ENCODE assay signal across 8 cellular contexts in the genomic region with DNA sequence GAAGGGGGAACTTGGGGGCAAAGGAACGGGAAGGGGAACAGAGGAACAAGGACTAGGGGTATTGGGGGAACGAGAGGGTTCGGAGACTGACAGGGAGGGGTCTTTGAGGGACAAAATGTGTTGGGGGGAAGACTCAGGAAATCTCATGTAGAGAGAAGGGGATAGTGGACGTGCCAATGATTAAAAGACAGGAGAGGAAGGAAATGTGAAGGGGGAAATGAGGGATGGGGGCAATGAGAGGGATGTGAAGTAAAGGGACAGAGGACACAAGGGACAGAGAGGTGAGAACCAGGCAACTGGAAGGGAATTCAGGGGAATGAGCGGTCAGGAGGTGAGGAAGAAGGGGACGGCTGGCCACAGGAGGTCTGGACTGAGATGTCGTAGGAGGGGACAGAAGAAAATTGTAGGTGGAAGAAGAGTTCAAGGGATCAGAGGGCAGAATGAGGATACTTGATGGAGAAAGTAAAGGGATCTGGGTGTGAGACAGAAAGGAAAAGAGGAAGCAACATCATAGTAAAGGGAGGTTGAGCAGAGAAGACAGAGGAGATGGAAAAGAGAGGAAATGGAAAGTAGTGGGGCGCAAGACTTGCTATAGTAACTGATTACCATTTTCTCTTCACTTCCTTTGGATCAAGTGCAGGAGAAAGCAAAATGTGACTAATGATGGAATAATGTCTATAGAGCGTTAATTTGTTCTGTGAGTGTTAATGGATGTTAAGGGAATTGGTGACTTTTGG. TPM values are rescaled to one million over a fixed set of nuclear protein-coding genes. Genes with fewer than 3 reads are reported as not detected.
DNase-seq lines count a peak whose midpoint lies in the region; ATAC-seq and TF ChIP-seq lines count a peak whose summit lies in the region.

No MANE protein-coding gene starts in this region.

- H3K4me1 ChIP-seq in stomach smooth muscle (ENCODE audit: control insufficient read depth, insufficient read depth, low read length), result peaks cover 7% of the 10 kb centered on the region

- peaks cover 39% of the 10 kb centered on the region for H3K4me1 Mint-ChIP-seq in activated CD8-positive, alpha-beta T cell treated with anti-CD3 and anti-CD28 coated beads for 36 hours (ENCODE audit: low read depth)

- H3K9me3 Mint-ChIP-seq in activated CD8-positive, alpha-beta T cell treated with anti-CD3 and anti-CD28 coated beads for 36 hours, result no peaks in the 10 kb centered on the region

- H3K9ac ChIP-seq in stomach smooth muscle (ENCODE audit: low read length in 2 of 2), result peak overlapping the region; percentile 70 to 82

- peak overlapping the region; percentile 93 for H3K27ac Mint-ChIP-seq in activated CD8-positive, alpha-beta T cell treated with anti-CD3 and anti-CD28 coated beads for 36 hours

- CTCF ChIA-PET in activated CD8-positive, alpha-beta T cell treated with anti-CD3 and anti-CD28 coated beads for 36 hours (lab: Charles Lee), result interaction anchor here (0.9 to 2.4 kb wide), 5 partner anchors 9 to 142 kb away, joined by 3 to 9 read pairs (median 4); no protein-coding TSS in a partner anchor

- ATAC-seq in activated CD8-positive, alpha-beta T cell treated with anti-CD3 and anti-CD28 coated beads for 36 hours, result no peak
- ATAC-seq in HG03571 (IDR thresholded peaks at IDR 0.05; ENCODE audit: unreplicated experiment), result no peak

- TF ChIP-seq CTCF in AG10803 (conservative IDR thresholded peaks at IDR 0.05; ENCODE audit: low read length) (no peak), HL-60 (IDR thresholded peaks at IDR 0.05; ENCODE audit: insufficient read depth, low read length) (no peak)
- TF ChIP-seq CTCF in activated CD8-positive, alpha-beta T cell treated with anti-CD3 and anti-CD28 coated beads for 36 hours (IDR thresholded peaks at IDR 0.05), result no peak

- peak overlapping the region; percentile 89 for H3K4me3 Mint-ChIP-seq in activated CD8-positive, alpha-beta T cell treated with anti-CD3 and anti-CD28 coated beads for 36 hours

- no peaks in the 10 kb centered on the region for H3K9me3 ChIP-seq in iPS-18c (ENCODE audit: control insufficient read depth, insufficient read depth, low read length)
- no peaks in the 10 kb centered on the region for H3K9me3 ChIP-seq in stomach smooth muscle (ENCODE audit: control insufficient read depth in 2 of 2, low read length in 2 of 2)

- H3K27ac ChIP-seq in HL-60 (replicated peaks), result peak overlapping the region; percentile 62
- H3K27ac ChIP-seq in stomach smooth muscle (ENCODE audit: low read length), result peak overlapping the region; percentile 70

- no peaks in the 10 kb centered on the region for H3K36me3 ChIP-seq in stomach smooth muscle (ENCODE audit: control insufficient read depth in 2 of 2, insufficient read depth in 2 of 2, low read length in 2 of 2)

- H3K4me3 ChIP-seq in AG10803 (ENCODE audit: low read length) (peak overlapping the region; percentile 90), HL-60 (replicated peaks; ENCODE audit: insufficient read depth, low read length) (peak overlapping the region; percentile 94), iPS-18c (ENCODE audit: insufficient read depth, low read depth, low read length) (peak overlapping the region; percentile 76), stomach smooth muscle (ENCODE audit: low read length in 2 of 2) (peak overlapping the region; percentile 35 to 81)

- H3K27me3 Mint-ChIP-seq in activated CD8-positive, alpha-beta T cell treated with anti-CD3 and anti-CD28 coated beads for 36 hours, result no peaks in the 10 kb centered on the region

- DNase-seq in AG10803 (ENCODE audit: low read depth) (no peak), HL-60 (ENCODE audit: low read depth in 1 of 2, low spot score in 1 of 2) (peak in 1 of 2 experiments; percentile 25), DMS114 treated with DMSO at 0.1 percent for 48 hours (lab: John Stamatoyannopoulos, UW; ENCODE audit: unreplicated experiment) (no peak)
- no peak for DNase-seq in activated CD8-positive, alpha-beta T cell treated with anti-CD3 and anti-CD28 coated beads for 36 hours
- no peak for DNase-seq in stimulated activated CD8-positive, alpha-beta memory T cell treated with anti-CD3 and anti-CD28 coated beads, Interleukin-4, amount 100 ng/mL, for 48 hours

- peaks cover 41% of the 10 kb centered on the region for H3K36me3 Mint-ChIP-seq in activated CD8-positive, alpha-beta T cell treated with anti-CD3 and anti-CD28 coated beads for 36 hours (ENCODE audit: low read depth)

- intact Hi-C loops in activated CD8-positive, alpha-beta T cell treated with anti-CD3 and anti-CD28 coated beads for 36 hours (cut with micrococcal nuclease), result loop anchor here (5.0 kb wide), 3 partner anchors 33 to 87 kb away; a partner anchor contains a TSS

- POLR2A ChIA-PET in activated CD8-positive, alpha-beta T cell treated with anti-CD3 and anti-CD28 coated beads for 36 hours (lab: Charles Lee), result interaction anchor here (0.8 to 4.6 kb wide), 5 partner anchors 10 to 33 kb away, joined by 3 to 39 read pairs (median 20); a partner anchor contains a TSS

- H3K27me3 ChIP-seq in HL-60 (ENCODE audit: insufficient read depth, poor library complexity, severe bottlenecking), result no peaks in the 10 kb centered on the region
- H3K27me3 ChIP-seq in stomach smooth muscle (ENCODE audit: control insufficient read depth in 1 of 2, insufficient read depth in 2 of 2, low read length in 2 of 2), result no peaks in the 10 kb centered on the region

RNA-seq across cellular contexts. Expression of a gene that starts 0.7 kb away (rescaled TPM):
- total RNA-seq in activated CD8-positive, alpha-beta T cell treated with anti-CD3 and anti-CD28 coated beads for 36 hours, result 100 to 1,000 TPM; 252 to 261 TPM

RNA-seq across cellular contexts. Expression of a gene that starts 32.8 kb away (rescaled TPM):
- 100 to 1,000 TPM; 150 to 158 TPM for total RNA-seq in activated CD8-positive, alpha-beta T cell treated with anti-CD3 and anti-CD28 coated beads for 36 hours
